1 cellular context compared by ENCODE assay signal in genomic region chr5:57778528-57779175, GRCh38.
TF ChIP-seq lines count a peak whose summit lies in the region.

No MANE protein-coding gene starts in this region.

TF ChIP-seq in endothelial cell of umbilical vein, 7 proteins besides CTCF, POLR2A, EP300 and RAD21 (continued from another document):
- peak; percentile 33 for TF ChIP-seq JUN (IDR thresholded peaks at IDR 0.05; ENCODE audit: borderline replicate concordance, insufficient read depth, insufficient read length, low read depth)
- no peak for TF ChIP-seq EZH2 (IDR thresholded peaks at IDR 0.05; ENCODE audit: borderline replicate concordance, low read depth, low read length, severe bottlenecking)
- TF ChIP-seq GATA2 (IDR thresholded peaks at IDR 0.05; ENCODE audit: insufficient read depth, insufficient read length, low read depth, low read length): peak; percentile 87
- TF ChIP-seq POLR2AphosphoS5 (IDR thresholded peaks at IDR 0.05; ENCODE audit: insufficient read depth, low read depth, low read length): peak; percentile 61
- TF ChIP-seq, protein P1, sequence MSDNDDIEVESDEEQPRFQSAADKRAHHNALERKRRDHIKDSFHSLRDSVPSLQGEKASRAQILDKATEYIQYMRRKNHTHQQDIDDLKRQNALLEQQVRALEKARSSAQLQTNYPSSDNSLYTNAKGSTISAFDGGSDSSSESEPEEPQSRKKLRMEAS (IDR thresholded peaks at IDR 0.05; ENCODE audit: insufficient read depth, insufficient read length): no peak
